In genomic region chr12:46675736-46676135, GRCh38 we compare ENCODE assay signal across 8 cellular contexts.
DNase-seq lines count a peak whose midpoint lies in the region; ATAC-seq and TF ChIP-seq lines count a peak whose summit lies in the region.

No MANE protein-coding gene starts in this region.

- intact Hi-C loops in gastrocnemius medialis (cut with DNase I; ENCODE audit: low total_unique reads): loop anchor here (1.0 to 10.0 kb wide), 4 partner anchors 151 to 521 kb away; no protein-coding TSS in a partner anchor

- ATAC-seq in gastrocnemius medialis (no peak), T-helper 17 cell (no peak)

- no peaks in the 10 kb centered on the region for H3K27me3 ChIP-seq in AG04450 (ENCODE audit: control insufficient read depth, insufficient read depth, low read length)
- H3K27me3 ChIP-seq in SJSA1 (replicated peaks): no peaks in the 10 kb centered on the region
- no peaks in the 10 kb centered on the region for H3K27me3 ChIP-seq in gastrocnemius medialis

- 0 out of 2 replicates have a peak, but pooled peaks cover 2% of the 10 kb centered on the region for H3K9me3 ChIP-seq in AG04450 (ENCODE audit: control insufficient read depth, insufficient read depth, low read length)
- H3K9me3 ChIP-seq in SJSA1 (replicated peaks): no peaks in the 10 kb centered on the region
- no peaks in the 10 kb centered on the region for H3K9me3 ChIP-seq in gastrocnemius medialis
- H3K9me3 ChIP-seq in T-helper 17 cell (ENCODE audit: control insufficient read depth, low read length, poor library complexity, severe bottlenecking): no peaks in the 10 kb centered on the region

- no peaks in the 10 kb centered on the region for H3K9me3 Mint-ChIP-seq in T-helper 2 cell treated with Interferon-gamma antibody and Interleukin-4, amounts not matched to agents 5 μg/mL and 100 μg/mL, for 36 hours

- no peak overlapping the region for H3K4me3 Mint-ChIP-seq in T-helper 17 cell
- H3K4me3 Mint-ChIP-seq in T-helper 2 cell treated with Interferon-gamma antibody and Interleukin-4, amounts not matched to agents 5 μg/mL and 100 μg/mL, for 36 hours: no peak overlapping the region

- POLR2A ChIA-PET in AG04450 (lab: Yijun Ruan, JAX): no interaction called here

- no peak overlapping the region for H3K27ac Mint-ChIP-seq in T-helper 17 cell
- H3K27ac Mint-ChIP-seq in T-helper 2 cell treated with Interferon-gamma antibody and Interleukin-4, amounts not matched to agents 5 μg/mL and 100 μg/mL, for 36 hours: no peak overlapping the region

- no peaks in the 10 kb centered on the region for H3K4me1 Mint-ChIP-seq in T-helper 17 cell
- peaks cover 10% of the 10 kb centered on the region for H3K4me1 Mint-ChIP-seq in T-helper 2 cell treated with Interferon-gamma antibody and Interleukin-4, amounts not matched to agents 5 μg/mL and 100 μg/mL, for 36 hours (ENCODE audit: low read depth)

- CTCF ChIA-PET in AG04450 (lab: Charles Lee): interaction anchor here (0.8 to 1.6 kb wide), 7 partner anchors 182 to 550 kb away, joined by 3 to 5 read pairs (median 3); no protein-coding TSS in a partner anchor

- TF ChIP-seq CTCF in AG04450 (IDR thresholded peaks at IDR 0.05; ENCODE audit: low read depth, low read length) (peak; percentile 59), GM12874 (IDR thresholded peaks at IDR 0.05; ENCODE audit: insufficient read depth, low read depth, low read length) (peak; percentile 20; the same call in 1 of the 2 replicates), gastrocnemius medialis (IDR thresholded peaks at IDR 0.05 in 4 of 5, conservative IDR thresholded peaks at IDR 0.05 in 1 of 5) (peak; percentile 60 to 77 (median 72))

- H3K36me3 Mint-ChIP-seq in T-helper 17 cell (ENCODE audit: low read depth): peaks cover 2% of the 10 kb centered on the region
- no peaks in the 10 kb centered on the region for H3K36me3 Mint-ChIP-seq in T-helper 2 cell treated with Interferon-gamma antibody and Interleukin-4, amounts not matched to agents 5 μg/mL and 100 μg/mL, for 36 hours (ENCODE audit: low read depth)

- H3K36me3 ChIP-seq in SJSA1 (no peaks in the 10 kb centered on the region), gastrocnemius medialis (no peaks in the 10 kb centered on the region)

- H3K27ac ChIP-seq in AG04450 (ENCODE audit: low read depth, low read length) (no peak overlapping the region), SJSA1 (0 out of 2 replicates have a peak overlapping the region, but pooled peaks have one; percentile 0), gastrocnemius medialis (no peak overlapping the region)

- peaks cover 10% of the 10 kb centered on the region; the same call in 1 of the 2 replicates for H3K4me1 ChIP-seq in SJSA1 (replicated peaks)
- H3K4me1 ChIP-seq in gastrocnemius medialis: peaks cover 27 to 38% of the 10 kb centered on the region in 2 donors

- in situ Hi-C loops in gastrocnemius medialis (cut with MboI; ENCODE audit: low sequenced_read_pairs in 4 of 4): loop anchor here in 3 of 4 donors (5.0 to 25.0 kb wide), 4 partner anchors 257 to 688 kb away; partner anchors contain the start of gene SCAF11 (in 1 of the 3)

- H3K27me3 Mint-ChIP-seq in T-helper 17 cell: peaks cover 25% of the 10 kb centered on the region
- H3K27me3 Mint-ChIP-seq in T-helper 2 cell treated with Interferon-gamma antibody and Interleukin-4, amounts not matched to agents 5 μg/mL and 100 μg/mL, for 36 hours (ENCODE audit: low read depth): peaks cover 8% of the 10 kb centered on the region

- H3K4me3 ChIP-seq in AG04450 (ENCODE audit: low read depth, low read length) (no peak overlapping the region), SJSA1 (no peak overlapping the region), gastrocnemius medialis (no peak overlapping the region)

- TF ChIP-seq POLR2A in gastrocnemius medialis (IDR thresholded peaks at IDR 0.05): no peak

- DNase-seq in AG04450 (ENCODE audit: low read depth, low spot score) (no peak), SJSA1 (ENCODE audit: low read depth in 1 of 2, low spot score in 2 of 2) (peak in 1 of 2 experiments; percentile 55), foreskin melanocyte (peak; percentile 33), gastrocnemius medialis (no peak), T-helper 17 cell (no peak)
- no peak for DNase-seq in stimulated activated CD4-positive, alpha-beta T cell treated with anti-CD3 and anti-CD28 coated beads, Interleukin-4, amount 100 ng/mL, for 24 hours
- no peak for DNase-seq in T-helper 2 cell treated with Interferon-gamma antibody and Interleukin-4, amounts not matched to agents 5 μg/mL and 100 μg/mL, for 36 hours (ENCODE audit: low spot score)

Comparison
In these comparisons a context has a peak if more than half of its experiments do, and no peak if none do; other contexts are left out.
1. CTCF ChIP-seq: peak in every context shown above with its lines; median percentile 72 in gastrocnemius medialis; 59 in AG04450; 20 in GM12874.